ENCODE assay signal across 12 cellular contexts in genomic region chr10:7485267-7485601, GRCh38.
A peak's percentile ranks its signal among the peaks of the same experiment; 100 is the strongest.
DNase-seq lines count a peak whose midpoint lies in the region; ATAC-seq and TF ChIP-seq lines count a peak whose summit lies in the region.
"Had no signal": no experiment of that assay in that cellular context is flagged by ENCODE, and none has a peak within 500 bp of the region (broad histone marks: within the 10 kb centered on the region; RNA-seq: fewer than 3 reads in every experiment).

No MANE protein-coding gene starts in this region.

- H3K27me3 ChIP-seq in OCI-LY1 (ENCODE audit: insufficient read depth, low read length) (no peaks in the 10 kb centered on the region), endocrine pancreas (ENCODE audit: control insufficient read depth, insufficient read depth, low read length) (no peaks in the 10 kb centered on the region)

- no peak for DNase-seq in activated naive CD4-positive, alpha-beta T cell treated with anti-CD3 and anti-CD28 coated beads for 36 hours
- DNase-seq in activated naive CD4-positive, alpha-beta T cell treated with Interleukin-2 at 50 U/mL for 16 hours, result no peak
- DNase-seq in substantia nigra (lab: John Stamatoyannopoulos, UW) (no peak), COLO829 (ENCODE audit: low spot score) (no peak), SW480 (ENCODE audit: low spot score) (no peak)
- DNase-seq: NCI-H1930; stimulated activated CD4-positive, alpha-beta T cell treated with anti-CD3 and anti-CD28 coated beads, Interleukin-4, amount 100 ng/mL, for 1 hour had no signal

- H3K9me3 ChIP-seq in OCI-LY1 (ENCODE audit: low read length) (no peaks in the 10 kb centered on the region), endocrine pancreas (ENCODE audit: control insufficient read depth, low read length) (no peaks in the 10 kb centered on the region)

- no peak overlapping the region for H3K27ac Mint-ChIP-seq in activated naive CD4-positive, alpha-beta T cell treated with anti-CD3 and anti-CD28 coated beads for 36 hours
- H3K27ac Mint-ChIP-seq: type B pancreatic cell had no signal

- H3K4me3 ChIP-seq in OCI-LY1 (ENCODE audit: low read depth, low read length, poor library complexity, severe bottlenecking), result peak overlapping the region; percentile 40
- peak overlapping the region; percentile 84 for H3K4me3 ChIP-seq in endocrine pancreas (ENCODE audit: control insufficient read depth, insufficient read depth, low read length)

- no peaks in the 10 kb centered on the region for H3K36me3 Mint-ChIP-seq in activated naive CD4-positive, alpha-beta T cell treated with anti-CD3 and anti-CD28 coated beads for 36 hours (ENCODE audit: low read depth)

- intact Hi-C loops in activated naive CD4-positive, alpha-beta T cell treated with anti-CD3 and anti-CD28 coated beads for 36 hours (cut with micrococcal nuclease), result loop anchor here (2.0 kb wide), 1 partner anchor 228 kb away; no protein-coding TSS in a partner anchor

- peaks cover 70% of the 10 kb centered on the region for H3K4me1 Mint-ChIP-seq in activated naive CD4-positive, alpha-beta T cell treated with anti-CD3 and anti-CD28 coated beads for 36 hours (ENCODE audit: low read depth)

- peak overlapping the region; percentile 67 for H3K4me2 ChIP-seq in OCI-LY1 (ENCODE audit: low read length)

- H3K4me3 Mint-ChIP-seq in activated naive CD4-positive, alpha-beta T cell treated with anti-CD3 and anti-CD28 coated beads for 36 hours, result peak overlapping the region; percentile 57
- H3K4me3 Mint-ChIP-seq: type B pancreatic cell had no signal

- no peaks in the 10 kb centered on the region for H4K20me1 ChIP-seq in OCI-LY1 (ENCODE audit: insufficient read depth, low read length)

- H3K9ac ChIP-seq in OCI-LY1 (ENCODE audit: low read length) (peak overlapping the region; percentile 74), endocrine pancreas (ENCODE audit: control insufficient read depth, insufficient read depth, low read length) (no peak overlapping the region)

- no peak for ATAC-seq in HG02623 (IDR thresholded peaks at IDR 0.05; ENCODE audit: unreplicated experiment)
- ATAC-seq: Panc1 had no signal

- H3K9me2 ChIP-seq in OCI-LY1 (ENCODE audit: low read depth, low read length), result no peaks in the 10 kb centered on the region

- peaks cover 99% of the 10 kb centered on the region for H3K4me1 ChIP-seq in OCI-LY1 (ENCODE audit: insufficient read depth, low read length, severe bottlenecking)
- no peaks in the 10 kb centered on the region for H3K4me1 ChIP-seq in endocrine pancreas (ENCODE audit: control insufficient read depth, insufficient read depth, low read length)

- H3K36me3 ChIP-seq in OCI-LY1 (ENCODE audit: insufficient read depth, low read length), result no peaks in the 10 kb centered on the region
- no peaks in the 10 kb centered on the region for H3K36me3 ChIP-seq in endocrine pancreas (ENCODE audit: control insufficient read depth, insufficient read depth, low read length)

- H2AFZ ChIP-seq in OCI-LY1 (ENCODE audit: low read length), result 0 out of 2 replicates have a peak overlapping the region, but pooled peaks have one; percentile 19

- peak overlapping the region; percentile 99 for H3K27ac ChIP-seq in OCI-LY1 (ENCODE audit: low read depth, low read length, poor library complexity, severe bottlenecking)
- H3K27ac ChIP-seq in substantia nigra (ENCODE audit: low read depth, low read length, poor library complexity, severe bottlenecking), result peak overlapping the region; percentile 58

- CTCF ChIA-PET in activated naive CD4-positive, alpha-beta T cell treated with anti-CD3 and anti-CD28 coated beads for 36 hours (lab: Charles Lee), result interaction anchor here (1.9 kb wide), 1 partner anchor 40 kb away, joined by 5 read pairs; no protein-coding TSS in a partner anchor

- no peaks in the 10 kb centered on the region for H3K79me2 ChIP-seq in OCI-LY1 (ENCODE audit: insufficient read depth, low read length)

- H3F3A ChIP-seq in OCI-LY1 (ENCODE audit: insufficient read depth, low read length), result peaks cover 16% of the 10 kb centered on the region

- H3K9me3 Mint-ChIP-seq in activated naive CD4-positive, alpha-beta T cell treated with anti-CD3 and anti-CD28 coated beads for 36 hours, result no peaks in the 10 kb centered on the region
- H3K9me3 Mint-ChIP-seq: type B pancreatic cell had no signal

- H3K27me3 Mint-ChIP-seq in activated naive CD4-positive, alpha-beta T cell treated with anti-CD3 and anti-CD28 coated beads for 36 hours (ENCODE audit: low read depth), result no peaks in the 10 kb centered on the region

- TF ChIP-seq CTCF in OCI-LY1 (IDR thresholded peaks at IDR 0.05; ENCODE audit: low read length), result no peak
